In genomic region chr17:36951390-36951789, GRCh38 we compare ENCODE assay signal across 1 cellular context.
TF ChIP-seq lines count a peak whose summit lies in the region.

No MANE protein-coding gene starts in this region.

TF ChIP-seq in HepG2, 621 proteins besides CTCF, POLR2A, EP300 and RAD21:
- peak; percentile 70 for TF ChIP-seq ZNF629 (CRISPR knock-in tag; conservative IDR thresholded peaks at IDR 0.05)
- no peak for TF ChIP-seq ADNP (CRISPR knock-in tag; IDR thresholded peaks at IDR 0.05)
